In genomic region chr2:174631009-174631981, GRCh38 we compare ENCODE assay signal across 13 cellular contexts. TPM values are rescaled to one million over a fixed set of nuclear protein-coding genes. Genes with fewer than 3 reads are reported as not detected.
DNase-seq lines count a peak whose midpoint lies in the region; ATAC-seq and TF ChIP-seq lines count a peak whose summit lies in the region.
"Had no signal": no experiment of that assay in that cellular context is flagged by ENCODE, and none has a peak within 500 bp of the region (broad histone marks: within the 10 kb centered on the region; RNA-seq: fewer than 3 reads in every experiment).

No MANE protein-coding gene starts in this region.

- H3K4me3 ChIP-seq in fibroblast of the aortic adventitia (ENCODE audit: low read depth, low read length) (no peak overlapping the region), thoracic aorta (no peak overlapping the region)

- ATAC-seq in activated T-cell treated with anti-CD3 and anti-CD28 coated beads, Interleukin-2, amount 50 U/mL, for 4 hours = peak; percentile 1 to 7
- no peak for ATAC-seq in T-helper 17 cell
- peak; percentile 24 for ATAC-seq in thoracic aorta (ENCODE audit: insufficient number of reproducible peaks, low FRiP score, low read depth)
- ATAC-seq: gastroesophageal sphincter had no signal

- H3K4me1 ChIP-seq in thoracic aorta (ENCODE audit: control insufficient read depth in 1 of 2, low read depth in 2 of 2) = peaks cover 58 to 81% of the 10 kb centered on the region in 2 donors
- H3K4me1 ChIP-seq: BE2C had no signal

- H3K36me3 ChIP-seq in thoracic aorta = no peaks in the 10 kb centered on the region
- H3K36me3 ChIP-seq: BE2C, gastroesophageal sphincter had no signal

- H3K9me3 ChIP-seq in T-helper 17 cell (ENCODE audit: control insufficient read depth, low read length, poor library complexity, severe bottlenecking) (no peaks in the 10 kb centered on the region), thoracic aorta (no peaks in the 10 kb centered on the region)
- H3K9me3 ChIP-seq: BE2C, gastroesophageal sphincter had no signal

- peaks cover 25% of the 10 kb centered on the region for H3K36me3 Mint-ChIP-seq in activated T-cell treated with anti-CD3 and anti-CD28 coated beads, Interleukin-2, amount 50 U/mL, for 4 hours (ENCODE audit: insufficient read depth)
- H3K36me3 Mint-ChIP-seq in T-helper 17 cell (ENCODE audit: low read depth) = peaks cover 22% of the 10 kb centered on the region

- H3K4me3 Mint-ChIP-seq in activated T-cell treated with anti-CD3 and anti-CD28 coated beads, Interleukin-2, amount 50 U/mL, for 4 hours = peak overlapping the region; percentile 89
- peak overlapping the region; percentile 98 for H3K4me3 Mint-ChIP-seq in T-helper 17 cell

- no peaks in the 10 kb centered on the region for H3K9me3 Mint-ChIP-seq in activated T-cell treated with anti-CD3 and anti-CD28 coated beads, Interleukin-2, amount 50 U/mL, for 4 hours

- TF ChIP-seq CTCF in fibroblast of the aortic adventitia (IDR thresholded peaks at IDR 0.05; ENCODE audit: insufficient read depth, low read length) (no peak), thoracic aorta (IDR thresholded peaks at IDR 0.05) (no peak)

- peak overlapping the region; percentile 43 to 44 for H3K27ac ChIP-seq in thoracic aorta

- DNase-seq in activated T-cell treated with anti-CD3 and anti-CD28 coated beads, Interleukin-2, amount 50 U/mL, for 4 hours = no peak
- DNase-seq in activated T-cell treated with anti-CD3 and anti-CD28 coated beads for 4 hours (no peak), T-helper 17 cell (no peak), fibroblast of the aortic adventitia (ENCODE audit: low read depth) (peak; percentile 91), thoracic aorta (ENCODE audit: low spot score) (no peak), NCI-H146 treated with DMSO at 0.1 percent for 48 hours (lab: John Stamatoyannopoulos, UW; ENCODE audit: unreplicated experiment) (no peak), H4 (ENCODE audit: low spot score) (no peak), T1000 (lab: John Stamatoyannopoulos, UW) (no peak)
- DNase-seq: BE2C; NCI-H1417 treated with DMSO at 0.1 percent for 48 hours; SHP77 treated with DMSO at 0.1 percent for 48 hours; stimulated activated CD8-positive, alpha-beta memory T cell treated with anti-CD3 and anti-CD28 coated beads, Interleukin-4, amount 100 ng/mL, for 48 hours had no signal

- H3K27ac Mint-ChIP-seq in T-helper 17 cell = peak overlapping the region; percentile 99

- no peaks in the 10 kb centered on the region for H3K27me3 ChIP-seq in thoracic aorta (replicated peaks; ENCODE audit: insufficient read depth)
- H3K27me3 ChIP-seq: BE2C, gastroesophageal sphincter had no signal

- H3K4me1 Mint-ChIP-seq in activated T-cell treated with anti-CD3 and anti-CD28 coated beads, Interleukin-2, amount 50 U/mL, for 4 hours (ENCODE audit: low read depth) = peaks cover 82% of the 10 kb centered on the region
- H3K4me1 Mint-ChIP-seq in T-helper 17 cell = peaks cover 59% of the 10 kb centered on the region

- no peaks in the 10 kb centered on the region for H3K27me3 Mint-ChIP-seq in activated T-cell treated with anti-CD3 and anti-CD28 coated beads, Interleukin-2, amount 50 U/mL, for 4 hours (ENCODE audit: low read depth)
- H3K27me3 Mint-ChIP-seq in T-helper 17 cell = no peaks in the 10 kb centered on the region

RNA-seq across cellular contexts. Expression of gene WIPF1, which starts 33.7 kb away (rescaled TPM):
- total RNA-seq in activated T-cell treated with anti-CD3 and anti-CD28 coated beads, Interleukin-2, amount 50 U/mL, for 4 hours = 100 to 1,000 TPM in 2 of 3 donors, 10 to 100 TPM in 1; 95.1 to 122 (median 101) TPM
- total RNA-seq in T-helper 17 cell (100 to 1,000 TPM; 368 to 424 TPM), fibroblast of the aortic adventitia (ENCODE audit: low replicate concordance) (20.5 and 24.6 TPM in 2 replicates), thoracic aorta (10 to 100 TPM; 50.4 to 58.8 TPM)
- total RNA-seq in H4 (2014; rRNA removed; shearing (Covaris generic)) = 6.3 and 7.3 TPM in 2 replicates
